In genomic region chr19:6460099-6460884, GRCh38 we compare ENCODE assay signal across 1 cellular context.
TF ChIP-seq lines count a peak whose summit lies in the region.

No MANE protein-coding gene starts in this region.

TF ChIP-seq in HepG2, 621 proteins besides CTCF, POLR2A, EP300 and RAD21 (continued from another document and continues in another):
- TF ChIP-seq, protein P1, sequence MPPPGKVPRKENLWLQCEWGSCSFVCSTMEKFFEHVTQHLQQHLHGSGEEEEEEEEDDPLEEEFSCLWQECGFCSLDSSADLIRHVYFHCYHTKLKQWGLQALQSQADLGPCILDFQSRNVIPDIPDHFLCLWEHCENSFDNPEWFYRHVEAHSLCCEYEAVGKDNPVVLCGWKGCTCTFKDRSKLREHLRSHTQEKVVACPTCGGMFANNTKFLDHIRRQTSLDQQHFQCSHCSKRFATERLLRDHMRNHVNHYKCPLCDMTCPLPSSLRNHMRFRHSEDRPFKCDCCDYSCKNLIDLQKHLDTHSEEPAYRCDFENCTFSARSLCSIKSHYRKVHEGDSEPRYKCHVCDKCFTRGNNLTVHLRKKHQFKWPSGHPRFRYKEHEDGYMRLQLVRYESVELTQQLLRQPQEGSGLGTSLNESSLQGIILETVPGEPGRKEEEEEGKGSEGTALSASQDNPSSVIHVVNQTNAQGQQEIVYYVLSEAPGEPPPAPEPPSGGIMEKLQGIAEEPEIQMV (CRISPR knock-in tag; IDR thresholded peaks at IDR 0.05; ENCODE audit: low read depth) = 0 out of 2 replicates have a peak, but pooled peaks have one; percentile 62
- TF ChIP-seq ZNF609 (CRISPR knock-in tag; IDR thresholded peaks at IDR 0.05; ENCODE audit: borderline replicate concordance) (no peak; the same call in 1 of the 2 replicates), ZNF562 (CRISPR knock-in tag; IDR thresholded peaks at IDR 0.05; ENCODE audit: borderline replicate concordance) (no peak), SP1 (IDR thresholded peaks at IDR 0.05) (no peak), SP1 (CRISPR knock-in tag; IDR thresholded peaks at IDR 0.05) (peak; percentile 58; the same call in 1 of the 2 replicates), ZSCAN22 (CRISPR knock-in tag; IDR thresholded peaks at IDR 0.05) (no peak), PAX8 (CRISPR knock-in tag; IDR thresholded peaks at IDR 0.05; ENCODE audit: borderline replicate concordance) (no peak), BRCA1 (CRISPR knock-in tag; IDR thresholded peaks at IDR 0.05) (no peak), AKNA (CRISPR knock-in tag; IDR thresholded peaks at IDR 0.05; ENCODE audit: borderline replicate concordance) (no peak), ZNF598 (CRISPR knock-in tag; IDR thresholded peaks at IDR 0.05; ENCODE audit: borderline replicate concordance) (no peak), ZZZ3 (CRISPR knock-in tag; IDR thresholded peaks at IDR 0.05; ENCODE audit: borderline replicate concordance) (no peak; the same call in 1 of the 2 replicates), HCFC1 (IDR thresholded peaks at IDR 0.05; ENCODE audit: low read depth, low read length) (no peak), HDAC2 (CRISPR knock-in tag; IDR thresholded peaks at IDR 0.05) (peak; percentile 49; the same call in 1 of the 2 replicates), ZNF615 (CRISPR knock-in tag; IDR thresholded peaks at IDR 0.05; ENCODE audit: borderline replicate concordance) (no peak), RBM39 (IDR thresholded peaks at IDR 0.05; ENCODE audit: low read depth, low read length, poor library complexity, severe bottlenecking) (peak; percentile 90), AGO2 (optimal IDR thresholded peaks at IDR 0.05; ENCODE audit: low read depth, low read length) (no peak), ZNF616 (CRISPR knock-in tag; IDR thresholded peaks at IDR 0.05; ENCODE audit: low read depth) (no peak), ZFYVE20 (CRISPR knock-in tag; IDR thresholded peaks at IDR 0.05; ENCODE audit: borderline replicate concordance, low read depth) (no peak), ZNF292 (CRISPR knock-in tag; IDR thresholded peaks at IDR 0.05; ENCODE audit: borderline replicate concordance, low read depth) (no peak), TARDBP (CRISPR knock-in tag; IDR thresholded peaks at IDR 0.05) (peak; percentile 76; the same call in 1 of the 2 replicates), SIX4 (CRISPR knock-in tag; IDR thresholded peaks at IDR 0.05) (no peak), RBFOX2 (IDR thresholded peaks at IDR 0.05; ENCODE audit: low read depth, low read length) (peak; percentile 46; the same call in 1 of the 2 replicates), SNAPC5 (CRISPR knock-in tag; IDR thresholded peaks at IDR 0.05; ENCODE audit: borderline replicate concordance) (no peak), FOXP4 (CRISPR knock-in tag; IDR thresholded peaks at IDR 0.05) (no peak), SALL2 (CRISPR knock-in tag; IDR thresholded peaks at IDR 0.05) (0 out of 2 replicates have a peak, but pooled peaks have one; percentile 29), HDAC6 (IDR thresholded peaks at IDR 0.05; ENCODE audit: low read depth, low read length) (no peak)
- TF ChIP-seq, protein P2, sequence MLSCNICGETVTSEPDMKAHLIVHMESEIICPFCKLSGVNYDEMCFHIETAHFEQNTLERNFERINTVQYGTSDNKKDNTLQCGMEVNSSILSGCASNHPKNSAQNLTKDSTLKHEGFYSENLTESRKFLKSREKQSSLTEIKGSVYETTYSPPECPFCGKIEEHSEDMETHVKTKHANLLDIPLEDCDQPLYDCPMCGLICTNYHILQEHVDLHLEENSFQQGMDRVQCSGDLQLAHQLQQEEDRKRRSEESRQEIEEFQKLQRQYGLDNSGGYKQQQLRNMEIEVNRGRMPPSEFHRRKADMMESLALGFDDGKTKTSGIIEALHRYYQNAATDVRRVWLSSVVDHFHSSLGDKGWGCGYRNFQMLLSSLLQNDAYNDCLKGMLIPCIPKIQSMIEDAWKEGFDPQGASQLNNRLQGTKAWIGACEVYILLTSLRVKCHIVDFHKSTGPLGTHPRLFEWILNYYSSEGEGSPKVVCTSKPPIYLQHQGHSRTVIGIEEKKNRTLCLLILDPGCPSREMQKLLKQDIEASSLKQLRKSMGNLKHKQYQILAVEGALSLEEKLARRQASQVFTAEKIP (CRISPR knock-in tag; IDR thresholded peaks at IDR 0.05; ENCODE audit: borderline replicate concordance) = no peak
- TF ChIP-seq, protein P3, sequence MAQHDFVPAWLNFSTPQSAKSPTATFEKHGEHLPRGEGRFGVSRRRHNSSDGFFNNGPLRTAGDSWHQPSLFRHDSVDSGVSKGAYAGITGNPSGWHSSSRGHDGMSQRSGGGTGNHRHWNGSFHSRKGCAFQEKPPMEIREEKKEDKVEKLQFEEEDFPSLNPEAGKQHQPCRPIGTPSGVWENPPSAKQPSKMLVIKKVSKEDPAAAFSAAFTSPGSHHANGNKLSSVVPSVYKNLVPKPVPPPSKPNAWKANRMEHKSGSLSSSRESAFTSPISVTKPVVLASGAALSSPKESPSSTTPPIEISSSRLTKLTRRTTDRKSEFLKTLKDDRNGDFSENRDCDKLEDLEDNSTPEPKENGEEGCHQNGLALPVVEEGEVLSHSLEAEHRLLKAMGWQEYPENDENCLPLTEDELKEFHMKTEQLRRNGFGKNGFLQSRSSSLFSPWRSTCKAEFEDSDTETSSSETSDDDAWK (CRISPR knock-in tag; IDR thresholded peaks at IDR 0.05) = no peak
- TF ChIP-seq, protein P4, sequence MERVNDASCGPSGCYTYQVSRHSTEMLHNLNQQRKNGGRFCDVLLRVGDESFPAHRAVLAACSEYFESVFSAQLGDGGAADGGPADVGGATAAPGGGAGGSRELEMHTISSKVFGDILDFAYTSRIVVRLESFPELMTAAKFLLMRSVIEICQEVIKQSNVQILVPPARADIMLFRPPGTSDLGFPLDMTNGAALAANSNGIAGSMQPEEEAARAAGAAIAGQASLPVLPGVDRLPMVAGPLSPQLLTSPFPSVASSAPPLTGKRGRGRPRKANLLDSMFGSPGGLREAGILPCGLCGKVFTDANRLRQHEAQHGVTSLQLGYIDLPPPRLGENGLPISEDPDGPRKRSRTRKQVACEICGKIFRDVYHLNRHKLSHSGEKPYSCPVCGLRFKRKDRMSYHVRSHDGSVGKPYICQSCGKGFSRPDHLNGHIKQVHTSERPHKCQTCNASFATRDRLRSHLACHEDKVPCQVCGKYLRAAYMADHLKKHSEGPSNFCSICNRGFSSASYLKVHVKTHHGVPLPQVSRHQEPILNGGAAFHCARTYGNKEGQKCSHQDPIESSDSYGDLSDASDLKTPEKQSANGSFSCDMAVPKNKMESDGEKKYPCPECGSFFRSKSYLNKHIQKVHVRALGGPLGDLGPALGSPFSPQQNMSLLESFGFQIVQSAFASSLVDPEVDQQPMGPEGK (CRISPR knock-in tag; IDR thresholded peaks at IDR 0.05) = peak; percentile 82
- TF ChIP-seq, protein P5, sequence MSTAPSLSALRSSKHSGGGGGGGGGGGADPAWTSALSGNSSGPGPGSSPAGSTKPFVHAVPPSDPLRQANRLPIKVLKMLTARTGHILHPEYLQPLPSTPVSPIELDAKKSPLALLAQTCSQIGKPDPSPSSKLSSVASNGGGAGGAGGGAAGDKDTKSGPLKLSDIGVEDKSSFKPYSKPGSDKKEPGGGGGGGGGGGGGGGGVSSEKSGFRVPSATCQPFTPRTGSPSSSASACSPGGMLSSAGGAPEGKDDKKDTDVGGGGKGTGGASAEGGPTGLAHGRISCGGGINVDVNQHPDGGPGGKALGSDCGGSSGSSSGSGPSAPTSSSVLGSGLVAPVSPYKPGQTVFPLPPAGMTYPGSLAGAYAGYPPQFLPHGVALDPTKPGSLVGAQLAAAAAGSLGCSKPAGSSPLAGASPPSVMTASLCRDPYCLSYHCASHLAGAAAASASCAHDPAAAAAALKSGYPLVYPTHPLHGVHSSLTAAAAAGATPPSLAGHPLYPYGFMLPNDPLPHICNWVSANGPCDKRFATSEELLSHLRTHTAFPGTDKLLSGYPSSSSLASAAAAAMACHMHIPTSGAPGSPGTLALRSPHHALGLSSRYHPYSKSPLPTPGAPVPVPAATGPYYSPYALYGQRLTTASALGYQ (CRISPR knock-in tag; IDR thresholded peaks at IDR 0.05) = 0 out of 2 replicates have a peak, but pooled peaks have one; percentile 64
- TF ChIP-seq, protein P6, sequence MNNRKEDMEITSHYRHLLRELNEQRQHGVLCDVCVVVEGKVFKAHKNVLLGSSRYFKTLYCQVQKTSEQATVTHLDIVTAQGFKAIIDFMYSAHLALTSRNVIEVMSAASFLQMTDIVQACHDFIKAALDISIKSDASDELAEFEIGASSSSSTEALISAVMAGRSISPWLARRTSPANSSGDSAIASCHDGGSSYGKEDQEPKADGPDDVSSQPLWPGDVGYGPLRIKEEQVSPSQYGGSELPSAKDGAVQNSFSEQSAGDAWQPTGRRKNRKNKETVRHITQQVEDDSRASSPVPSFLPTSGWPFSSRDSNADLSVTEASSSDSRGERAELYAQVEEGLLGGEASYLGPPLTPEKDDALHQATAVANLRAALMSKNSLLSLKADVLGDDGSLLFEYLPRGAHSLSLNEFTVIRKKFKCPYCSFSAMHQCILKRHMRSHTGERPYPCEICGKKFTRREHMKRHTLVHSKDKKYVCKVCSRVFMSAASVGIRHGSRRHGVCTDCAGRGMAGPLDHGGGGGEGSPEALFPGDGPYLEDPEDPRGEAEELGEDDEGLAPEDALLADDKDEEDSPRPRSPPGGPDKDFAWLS (CRISPR knock-in tag; IDR thresholded peaks at IDR 0.05; ENCODE audit: borderline replicate concordance) = 0 out of 2 replicates have a peak, but pooled peaks have one; percentile 25
